In the genomic region with DNA sequence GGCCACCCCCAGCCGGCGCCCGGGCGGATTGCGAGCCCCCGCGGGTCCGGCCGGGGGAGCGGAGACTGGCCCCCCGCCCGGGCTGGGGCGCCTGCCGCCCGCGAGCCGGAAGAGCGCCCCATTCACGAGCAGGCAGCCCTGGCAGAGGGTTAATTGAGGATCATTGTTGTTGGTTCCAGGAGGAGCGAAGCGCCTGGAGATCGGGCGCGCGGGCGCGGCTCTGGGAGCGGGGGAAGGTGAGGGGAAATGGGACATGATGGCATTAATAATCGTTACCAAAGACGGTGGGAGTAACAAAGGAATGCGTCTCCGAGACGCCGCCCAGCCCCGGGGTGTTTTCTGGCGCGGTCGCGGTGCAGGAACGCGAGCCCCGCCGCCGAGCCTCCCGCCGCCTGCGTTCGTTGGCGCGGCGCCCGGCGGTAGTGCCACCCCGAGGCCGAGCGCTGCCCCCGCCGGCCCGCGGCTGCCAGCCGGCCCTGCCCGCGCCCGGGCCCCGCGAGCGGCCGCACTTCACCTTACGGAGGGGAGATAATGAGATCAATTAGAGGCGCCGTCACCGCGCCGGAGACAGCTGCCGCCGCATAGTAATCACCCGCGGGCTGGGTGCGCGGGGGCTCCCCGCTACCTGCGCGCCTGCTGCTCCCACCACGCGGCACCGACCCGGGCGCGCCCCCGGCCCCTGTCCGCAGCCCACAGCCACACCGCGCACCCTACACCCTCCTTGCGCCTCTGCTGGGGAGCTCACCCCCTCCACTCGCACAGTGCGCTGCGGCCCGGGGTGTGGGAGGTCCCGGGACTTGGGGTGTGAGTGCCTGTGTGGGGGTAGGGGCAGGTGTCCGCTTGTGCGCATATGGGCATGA, we compare ENCODE assay signal across 1 cellular context.
A peak's percentile ranks its signal among the peaks of the same experiment; 100 is the strongest.
TF ChIP-seq lines count a peak whose summit lies in the region.

No MANE protein-coding gene starts in this region.

TF ChIP-seq in HEK293, 187 proteins besides CTCF, POLR2A, EP300 and RAD21 (continued from another document and continues in another):
- TF ChIP-seq, protein P1, sequence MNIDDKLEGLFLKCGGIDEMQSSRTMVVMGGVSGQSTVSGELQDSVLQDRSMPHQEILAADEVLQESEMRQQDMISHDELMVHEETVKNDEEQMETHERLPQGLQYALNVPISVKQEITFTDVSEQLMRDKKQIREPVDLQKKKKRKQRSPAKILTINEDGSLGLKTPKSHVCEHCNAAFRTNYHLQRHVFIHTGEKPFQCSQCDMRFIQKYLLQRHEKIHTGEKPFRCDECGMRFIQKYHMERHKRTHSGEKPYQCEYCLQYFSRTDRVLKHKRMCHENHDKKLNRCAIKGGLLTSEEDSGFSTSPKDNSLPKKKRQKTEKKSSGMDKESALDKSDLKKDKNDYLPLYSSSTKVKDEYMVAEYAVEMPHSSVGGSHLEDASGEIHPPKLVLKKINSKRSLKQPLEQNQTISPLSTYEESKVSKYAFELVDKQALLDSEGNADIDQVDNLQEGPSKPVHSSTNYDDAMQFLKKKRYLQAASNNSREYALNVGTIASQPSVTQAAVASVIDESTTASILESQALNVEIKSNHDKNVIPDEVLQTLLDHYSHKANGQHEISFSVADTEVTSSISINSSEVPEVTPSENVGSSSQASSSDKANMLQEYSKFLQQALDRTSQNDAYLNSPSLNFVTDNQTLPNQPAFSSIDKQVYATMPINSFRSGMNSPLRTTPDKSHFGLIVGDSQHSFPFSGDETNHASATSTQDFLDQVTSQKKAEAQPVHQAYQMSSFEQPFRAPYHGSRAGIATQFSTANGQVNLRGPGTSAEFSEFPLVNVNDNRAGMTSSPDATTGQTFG (tag by site-specific recombination; IDR thresholded peaks at IDR 0.05; ENCODE audit: borderline replicate concordance) = no peak
- no peak for TF ChIP-seq ZSCAN16 (tag by site-specific recombination; IDR thresholded peaks at IDR 0.05)
- TF ChIP-seq BCL11A (tag by site-specific recombination; IDR thresholded peaks at IDR 0.05; ENCODE audit: low read depth) = no peak
- TF ChIP-seq SCRT1 (tag by site-specific recombination; IDR thresholded peaks at IDR 0.05; ENCODE audit: borderline replicate concordance) = no peak
- no peak for TF ChIP-seq ZNF670 (tag by site-specific recombination; IDR thresholded peaks at IDR 0.05; ENCODE audit: low read depth)
- no peak for TF ChIP-seq SP2 (tag by site-specific recombination; IDR thresholded peaks at IDR 0.05)
- peak; percentile 73 for TF ChIP-seq KLF16 (tag by site-specific recombination; IDR thresholded peaks at IDR 0.05)
- TF ChIP-seq, protein P2, sequence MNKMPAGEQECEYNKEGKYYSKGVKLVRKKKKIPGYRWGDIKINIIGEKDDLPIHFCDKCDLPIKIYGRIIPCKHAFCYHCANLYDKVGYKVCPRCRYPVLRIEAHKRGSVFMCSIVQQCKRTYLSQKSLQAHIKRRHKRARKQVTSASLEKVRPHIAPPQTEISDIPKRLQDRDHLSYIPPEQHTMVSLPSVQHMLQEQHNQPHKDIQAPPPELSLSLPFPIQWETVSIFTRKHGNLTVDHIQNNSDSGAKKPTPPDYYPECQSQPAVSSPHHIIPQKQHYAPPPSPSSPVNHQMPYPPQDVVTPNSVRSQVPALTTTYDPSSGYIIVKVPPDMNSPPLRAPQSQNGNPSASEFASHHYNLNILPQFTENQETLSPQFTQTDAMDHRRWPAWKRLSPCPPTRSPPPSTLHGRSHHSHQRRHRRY (tag by site-specific recombination; IDR thresholded peaks at IDR 0.05) = no peak
- TF ChIP-seq, protein P3, sequence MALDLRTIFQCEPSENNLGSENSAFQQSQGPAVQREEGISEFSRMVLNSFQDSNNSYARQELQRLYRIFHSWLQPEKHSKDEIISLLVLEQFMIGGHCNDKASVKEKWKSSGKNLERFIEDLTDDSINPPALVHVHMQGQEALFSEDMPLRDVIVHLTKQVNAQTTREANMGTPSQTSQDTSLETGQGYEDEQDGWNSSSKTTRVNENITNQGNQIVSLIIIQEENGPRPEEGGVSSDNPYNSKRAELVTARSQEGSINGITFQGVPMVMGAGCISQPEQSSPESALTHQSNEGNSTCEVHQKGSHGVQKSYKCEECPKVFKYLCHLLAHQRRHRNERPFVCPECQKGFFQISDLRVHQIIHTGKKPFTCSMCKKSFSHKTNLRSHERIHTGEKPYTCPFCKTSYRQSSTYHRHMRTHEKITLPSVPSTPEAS (tag by site-specific recombination; IDR thresholded peaks at IDR 0.05) = no peak
- TF ChIP-seq, protein P4, sequence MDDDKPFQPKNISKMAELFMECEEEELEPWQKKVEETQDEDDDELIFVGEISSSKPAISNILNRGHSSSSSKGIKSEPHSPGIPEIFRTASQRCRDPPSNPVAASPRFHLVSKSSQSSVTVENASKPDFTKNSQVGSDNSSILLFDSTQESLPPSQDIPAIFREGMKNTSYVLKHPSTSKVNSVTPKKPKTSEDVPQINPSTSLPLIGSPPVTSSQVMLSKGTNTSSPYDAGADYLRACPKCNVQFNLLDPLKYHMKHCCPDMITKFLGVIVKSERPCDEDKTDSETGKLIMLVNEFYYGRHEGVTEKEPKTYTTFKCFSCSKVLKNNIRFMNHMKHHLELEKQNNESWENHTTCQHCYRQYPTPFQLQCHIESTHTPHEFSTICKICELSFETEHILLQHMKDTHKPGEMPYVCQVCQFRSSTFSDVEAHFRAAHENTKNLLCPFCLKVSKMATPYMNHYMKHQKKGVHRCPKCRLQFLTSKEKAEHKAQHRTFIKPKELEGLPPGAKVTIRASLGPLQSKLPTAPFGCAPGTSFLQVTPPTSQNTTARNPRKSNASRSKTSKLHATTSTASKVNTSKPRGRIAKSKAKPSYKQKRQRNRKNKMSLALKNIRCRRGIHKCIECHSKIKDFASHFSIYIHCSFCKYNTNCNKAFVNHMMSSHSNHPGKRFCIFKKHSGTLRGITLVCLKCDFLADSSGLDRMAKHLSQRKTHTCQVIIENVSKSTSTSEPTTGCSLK (tag by site-specific recombination; IDR thresholded peaks at IDR 0.05) = no peak
- no peak for TF ChIP-seq ZBTB1 (tag by site-specific recombination; IDR thresholded peaks at IDR 0.05)
- TF ChIP-seq, protein P5, sequence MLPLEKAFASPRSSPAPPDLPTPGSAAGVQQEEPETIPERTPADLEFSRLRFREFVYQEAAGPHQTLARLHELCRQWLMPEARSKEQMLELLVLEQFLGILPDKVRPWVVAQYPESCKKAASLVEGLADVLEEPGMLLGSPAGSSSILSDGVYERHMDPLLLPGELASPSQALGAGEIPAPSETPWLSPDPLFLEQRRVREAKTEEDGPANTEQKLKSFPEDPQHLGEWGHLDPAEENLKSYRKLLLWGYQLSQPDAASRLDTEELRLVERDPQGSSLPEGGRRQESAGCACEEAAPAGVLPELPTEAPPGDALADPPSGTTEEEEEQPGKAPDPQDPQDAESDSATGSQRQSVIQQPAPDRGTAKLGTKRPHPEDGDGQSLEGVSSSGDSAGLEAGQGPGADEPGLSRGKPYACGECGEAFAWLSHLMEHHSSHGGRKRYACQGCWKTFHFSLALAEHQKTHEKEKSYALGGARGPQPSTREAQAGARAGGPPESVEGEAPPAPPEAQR (tag by site-specific recombination; IDR thresholded peaks at IDR 0.05) = no peak
- TF ChIP-seq KLF1 (tag by site-specific recombination; IDR thresholded peaks at IDR 0.05) = peak; percentile 88
- no peak for TF ChIP-seq ZNF792 (tag by site-specific recombination; IDR thresholded peaks at IDR 0.05)
- TF ChIP-seq, protein P6, sequence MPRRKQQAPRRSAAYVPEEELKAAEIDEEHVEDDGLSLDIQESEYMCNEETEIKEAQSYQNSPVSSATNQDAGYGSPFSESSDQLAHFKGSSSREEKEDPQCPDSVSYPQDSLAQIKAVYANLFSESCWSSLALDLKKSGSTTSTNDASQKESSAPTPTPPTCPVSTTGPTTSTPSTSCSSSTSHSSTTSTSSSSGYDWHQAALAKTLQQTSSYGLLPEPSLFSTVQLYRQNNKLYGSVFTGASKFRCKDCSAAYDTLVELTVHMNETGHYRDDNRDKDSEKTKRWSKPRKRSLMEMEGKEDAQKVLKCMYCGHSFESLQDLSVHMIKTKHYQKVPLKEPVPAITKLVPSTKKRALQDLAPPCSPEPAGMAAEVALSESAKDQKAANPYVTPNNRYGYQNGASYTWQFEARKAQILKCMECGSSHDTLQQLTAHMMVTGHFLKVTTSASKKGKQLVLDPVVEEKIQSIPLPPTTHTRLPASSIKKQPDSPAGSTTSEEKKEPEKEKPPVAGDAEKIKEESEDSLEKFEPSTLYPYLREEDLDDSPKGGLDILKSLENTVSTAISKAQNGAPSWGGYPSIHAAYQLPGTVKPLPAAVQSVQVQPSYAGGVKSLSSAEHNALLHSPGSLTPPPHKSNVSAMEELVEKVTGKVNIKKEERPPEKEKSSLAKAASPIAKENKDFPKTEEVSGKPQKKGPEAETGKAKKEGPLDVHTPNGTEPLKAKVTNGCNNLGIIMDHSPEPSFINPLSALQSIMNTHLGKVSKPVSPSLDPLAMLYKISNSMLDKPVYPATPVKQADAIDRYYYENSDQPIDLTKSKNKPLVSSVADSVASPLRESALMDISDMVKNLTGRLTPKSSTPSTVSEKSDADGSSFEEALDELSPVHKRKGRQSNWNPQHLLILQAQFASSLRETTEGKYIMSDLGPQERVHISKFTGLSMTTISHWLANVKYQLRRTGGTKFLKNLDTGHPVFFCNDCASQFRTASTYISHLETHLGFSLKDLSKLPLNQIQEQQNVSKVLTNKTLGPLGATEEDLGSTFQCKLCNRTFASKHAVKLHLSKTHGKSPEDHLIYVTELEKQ (tag by site-specific recombination; IDR thresholded peaks at IDR 0.05; ENCODE audit: borderline replicate concordance) = no peak; the same call in 1 of the 2 replicates
- no peak for TF ChIP-seq ZNF707 (tag by site-specific recombination; IDR thresholded peaks at IDR 0.05)
- TF ChIP-seq, protein P7, sequence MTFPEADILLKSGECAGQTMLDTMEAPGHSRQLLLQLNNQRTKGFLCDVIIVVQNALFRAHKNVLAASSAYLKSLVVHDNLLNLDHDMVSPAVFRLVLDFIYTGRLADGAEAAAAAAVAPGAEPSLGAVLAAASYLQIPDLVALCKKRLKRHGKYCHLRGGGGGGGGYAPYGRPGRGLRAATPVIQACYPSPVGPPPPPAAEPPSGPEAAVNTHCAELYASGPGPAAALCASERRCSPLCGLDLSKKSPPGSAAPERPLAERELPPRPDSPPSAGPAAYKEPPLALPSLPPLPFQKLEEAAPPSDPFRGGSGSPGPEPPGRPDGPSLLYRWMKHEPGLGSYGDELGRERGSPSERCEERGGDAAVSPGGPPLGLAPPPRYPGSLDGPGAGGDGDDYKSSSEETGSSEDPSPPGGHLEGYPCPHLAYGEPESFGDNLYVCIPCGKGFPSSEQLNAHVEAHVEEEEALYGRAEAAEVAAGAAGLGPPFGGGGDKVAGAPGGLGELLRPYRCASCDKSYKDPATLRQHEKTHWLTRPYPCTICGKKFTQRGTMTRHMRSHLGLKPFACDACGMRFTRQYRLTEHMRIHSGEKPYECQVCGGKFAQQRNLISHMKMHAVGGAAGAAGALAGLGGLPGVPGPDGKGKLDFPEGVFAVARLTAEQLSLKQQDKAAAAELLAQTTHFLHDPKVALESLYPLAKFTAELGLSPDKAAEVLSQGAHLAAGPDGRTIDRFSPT (tag by site-specific recombination; IDR thresholded peaks at IDR 0.05) = 0 out of 2 replicates have a peak, but pooled peaks have one; percentile 19
- TF ChIP-seq REPIN1 (tag by site-specific recombination; IDR thresholded peaks at IDR 0.05; ENCODE audit: low read depth) = no peak
- TF ChIP-seq ZSCAN23 (tag by site-specific recombination; IDR thresholded peaks at IDR 0.05) = no peak
- no peak for TF ChIP-seq SALL2 (tag by site-specific recombination; IDR thresholded peaks at IDR 0.05; ENCODE audit: borderline replicate concordance)
- peak; percentile 47; the same call in 1 of the 2 replicates for TF ChIP-seq KLF8 (tag by site-specific recombination; IDR thresholded peaks at IDR 0.05)
- TF ChIP-seq ZNF610 (tag by site-specific recombination; IDR thresholded peaks at IDR 0.05; ENCODE audit: borderline replicate concordance) = no peak
- TF ChIP-seq, protein P8, sequence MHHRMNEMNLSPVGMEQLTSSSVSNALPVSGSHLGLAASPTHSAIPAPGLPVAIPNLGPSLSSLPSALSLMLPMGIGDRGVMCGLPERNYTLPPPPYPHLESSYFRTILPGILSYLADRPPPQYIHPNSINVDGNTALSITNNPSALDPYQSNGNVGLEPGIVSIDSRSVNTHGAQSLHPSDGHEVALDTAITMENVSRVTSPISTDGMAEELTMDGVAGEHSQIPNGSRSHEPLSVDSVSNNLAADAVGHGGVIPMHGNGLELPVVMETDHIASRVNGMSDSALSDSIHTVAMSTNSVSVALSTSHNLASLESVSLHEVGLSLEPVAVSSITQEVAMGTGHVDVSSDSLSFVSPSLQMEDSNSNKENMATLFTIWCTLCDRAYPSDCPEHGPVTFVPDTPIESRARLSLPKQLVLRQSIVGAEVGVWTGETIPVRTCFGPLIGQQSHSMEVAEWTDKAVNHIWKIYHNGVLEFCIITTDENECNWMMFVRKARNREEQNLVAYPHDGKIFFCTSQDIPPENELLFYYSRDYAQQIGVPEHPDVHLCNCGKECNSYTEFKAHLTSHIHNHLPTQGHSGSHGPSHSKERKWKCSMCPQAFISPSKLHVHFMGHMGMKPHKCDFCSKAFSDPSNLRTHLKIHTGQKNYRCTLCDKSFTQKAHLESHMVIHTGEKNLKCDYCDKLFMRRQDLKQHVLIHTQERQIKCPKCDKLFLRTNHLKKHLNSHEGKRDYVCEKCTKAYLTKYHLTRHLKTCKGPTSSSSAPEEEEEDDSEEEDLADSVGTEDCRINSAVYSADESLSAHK (tag by site-specific recombination; IDR thresholded peaks at IDR 0.05) = no peak
- TF ChIP-seq ZNF350 (tag by site-specific recombination; IDR thresholded peaks at IDR 0.05) = no peak
- TF ChIP-seq, protein P9, sequence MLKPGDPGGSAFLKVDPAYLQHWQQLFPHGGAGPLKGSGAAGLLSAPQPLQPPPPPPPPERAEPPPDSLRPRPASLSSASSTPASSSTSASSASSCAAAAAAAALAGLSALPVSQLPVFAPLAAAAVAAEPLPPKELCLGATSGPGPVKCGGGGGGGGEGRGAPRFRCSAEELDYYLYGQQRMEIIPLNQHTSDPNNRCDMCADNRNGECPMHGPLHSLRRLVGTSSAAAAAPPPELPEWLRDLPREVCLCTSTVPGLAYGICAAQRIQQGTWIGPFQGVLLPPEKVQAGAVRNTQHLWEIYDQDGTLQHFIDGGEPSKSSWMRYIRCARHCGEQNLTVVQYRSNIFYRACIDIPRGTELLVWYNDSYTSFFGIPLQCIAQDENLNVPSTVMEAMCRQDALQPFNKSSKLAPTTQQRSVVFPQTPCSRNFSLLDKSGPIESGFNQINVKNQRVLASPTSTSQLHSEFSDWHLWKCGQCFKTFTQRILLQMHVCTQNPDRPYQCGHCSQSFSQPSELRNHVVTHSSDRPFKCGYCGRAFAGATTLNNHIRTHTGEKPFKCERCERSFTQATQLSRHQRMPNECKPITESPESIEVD (tag by site-specific recombination; IDR thresholded peaks at IDR 0.05) = no peak
- TF ChIP-seq IKZF3 (tag by site-specific recombination; IDR thresholded peaks at IDR 0.05) = peak; percentile 46; the same call in 1 of the 2 replicates
- no peak for TF ChIP-seq ZNF654 (tag by site-specific recombination; IDR thresholded peaks at IDR 0.05; ENCODE audit: low read depth)
- peak; percentile 41; the same call in 1 of the 2 replicates for TF ChIP-seq KLF7 (tag by site-specific recombination; IDR thresholded peaks at IDR 0.05; ENCODE audit: borderline replicate concordance)
- no peak for TF ChIP-seq ZNF311 (tag by site-specific recombination; IDR thresholded peaks at IDR 0.05; ENCODE audit: borderline replicate concordance)
- no peak for TF ChIP-seq ZNF10 (tag by site-specific recombination; IDR thresholded peaks at IDR 0.05)
- no peak for TF ChIP-seq ZNF266 (tag by site-specific recombination; IDR thresholded peaks at IDR 0.05; ENCODE audit: low read depth)
- TF ChIP-seq ZFHX2 (tag by site-specific recombination; conservative IDR thresholded peaks at IDR 0.05) = peak; percentile 60
- peak; percentile 87 for TF ChIP-seq ZBTB8A (tag by site-specific recombination; IDR thresholded peaks at IDR 0.05)
- TF ChIP-seq ZNF274 (IDR thresholded peaks at IDR 0.05; ENCODE audit: low read length) = no peak
- no peak for TF ChIP-seq ZNF274 (tag by site-specific recombination; IDR thresholded peaks at IDR 0.05; ENCODE audit: borderline replicate concordance)
- TF ChIP-seq ZNF837 (tag by site-specific recombination; IDR thresholded peaks at IDR 0.05) = no peak
